Comparison of ENCODE assay signal across 27 cellular contexts in genomic region chr12:22399464-22399863, GRCh38.
"Had no signal": no experiment of that assay in that cellular context is flagged by ENCODE, and none has a peak within 500 bp of the region (broad histone marks: within the 10 kb centered on the region; RNA-seq: fewer than 3 reads in every experiment).

No MANE protein-coding gene starts in this region.

- H3K27ac ChIP-seq: dorsolateral prefrontal cortex, gastroesophageal sphincter, left lung, prostate gland, right atrium auricular region, suprapubic skin, vagina had no signal

- H3K27ac Mint-ChIP-seq: nephron progenitor cell; stimulated activated naive CD8-positive, alpha-beta T cell treated with anti-CD3 and anti-CD28 coated beads, Interleukin-15, amount 100 ng/mL, for 72 hours had no signal

- H3K27me3 Mint-ChIP-seq: stimulated activated naive CD8-positive, alpha-beta T cell treated with anti-CD3 and anti-CD28 coated beads, Interleukin-15, amount 100 ng/mL, for 72 hours had no signal

- H3K36me3 Mint-ChIP-seq: naive thymus-derived CD8-positive, alpha-beta T cell had no signal

- DNase-seq: cortex of kidney; dorsolateral prefrontal cortex; effector CD4-positive, alpha-beta T cell; foreskin fibroblast; heart right ventricle; hippocampal formation; left cardiac atrium; left lung; mesenchymal stem cell; midbrain; naive thymus-derived CD8-positive, alpha-beta T cell; nephron progenitor cell; nucleus accumbens; stimulated activated CD4-positive, alpha-beta T cell treated with anti-CD3 and anti-CD28 coated beads, Interleukin-12 subunit alpha, Interleukin-12 subunit beta, amount 100 ng/mL, for 4 hours; stimulated activated CD4-positive, alpha-beta T cell treated with anti-CD3 and anti-CD28 coated beads, Interleukin-1b, Interleukin-23, amount 100 ng/mL, for 48 hours; stimulated activated CD4-positive, alpha-beta T cell treated with anti-CD3 and anti-CD28 coated beads, Interleukin-4, amount 100 ng/mL, for 1 hour; stimulated activated CD8-positive, alpha-beta memory T cell treated with anti-CD3 and anti-CD28 coated beads, Interleukin-4, amount 100 ng/mL, for 48 hours; stimulated activated naive CD4-positive, alpha-beta T cell; stimulated activated naive CD8-positive, alpha-beta T cell treated with anti-CD3 and anti-CD28 coated beads, Interleukin-15, amount 100 ng/mL, for 72 hours; trophoblast cell had no signal

- H3K4me1 ChIP-seq: gastroesophageal sphincter, left lung, prostate gland, right atrium auricular region, suprapubic skin, vagina had no signal

- H3K9me3 ChIP-seq: prostate gland, right atrium auricular region, suprapubic skin, vagina had no signal

- H3K4me1 Mint-ChIP-seq: nephron progenitor cell had no signal

- H3K4me3 ChIP-seq: dorsolateral prefrontal cortex, gastroesophageal sphincter, heart right ventricle, left lung, prostate gland, right atrium auricular region, smooth muscle cell, suprapubic skin, vagina had no signal

- H3K27me3 ChIP-seq: dorsolateral prefrontal cortex, gastroesophageal sphincter, heart right ventricle, left lung, right atrium auricular region, suprapubic skin, vagina had no signal

- H3K36me3 ChIP-seq: gastroesophageal sphincter, heart right ventricle, left lung, prostate gland, right atrium auricular region, suprapubic skin, vagina had no signal

- ATAC-seq: gastroesophageal sphincter; heart right ventricle; left cardiac atrium; left lung; naive thymus-derived CD8-positive, alpha-beta T cell; sciatic nerve; stimulated activated naive CD8-positive, alpha-beta T cell treated with anti-CD3 and anti-CD28 coated beads, Interleukin-15, amount 100 ng/mL, for 72 hours had no signal

- H3K4me3 Mint-ChIP-seq: naive thymus-derived CD8-positive, alpha-beta T cell; nephron progenitor cell; stimulated activated naive CD8-positive, alpha-beta T cell treated with anti-CD3 and anti-CD28 coated beads, Interleukin-15, amount 100 ng/mL, for 72 hours had no signal
